1 cellular context compared by ENCODE assay signal in genomic region chr1:175195798-175196197, GRCh38.
TF ChIP-seq lines count a peak whose summit lies in the region.

No MANE protein-coding gene starts in this region.

TF ChIP-seq in GM23338, 12 proteins besides CTCF, POLR2A, EP300 and RAD21:
- TF ChIP-seq NANOG (IDR thresholded peaks at IDR 0.05; ENCODE audit: borderline replicate concordance) = no peak
- no peak for TF ChIP-seq ZNF114 (CRISPR knock-in tag; IDR thresholded peaks at IDR 0.05)
- TF ChIP-seq REST (IDR thresholded peaks at IDR 0.05; ENCODE audit: unreplicated experiment) = no peak
- no peak for TF ChIP-seq EZH2 (IDR thresholded peaks at IDR 0.05; ENCODE audit: low read depth, unreplicated experiment)
- no peak for TF ChIP-seq ZNF331 (CRISPR knock-in tag; IDR thresholded peaks at IDR 0.05; ENCODE audit: low read depth)
- TF ChIP-seq, protein P1, sequence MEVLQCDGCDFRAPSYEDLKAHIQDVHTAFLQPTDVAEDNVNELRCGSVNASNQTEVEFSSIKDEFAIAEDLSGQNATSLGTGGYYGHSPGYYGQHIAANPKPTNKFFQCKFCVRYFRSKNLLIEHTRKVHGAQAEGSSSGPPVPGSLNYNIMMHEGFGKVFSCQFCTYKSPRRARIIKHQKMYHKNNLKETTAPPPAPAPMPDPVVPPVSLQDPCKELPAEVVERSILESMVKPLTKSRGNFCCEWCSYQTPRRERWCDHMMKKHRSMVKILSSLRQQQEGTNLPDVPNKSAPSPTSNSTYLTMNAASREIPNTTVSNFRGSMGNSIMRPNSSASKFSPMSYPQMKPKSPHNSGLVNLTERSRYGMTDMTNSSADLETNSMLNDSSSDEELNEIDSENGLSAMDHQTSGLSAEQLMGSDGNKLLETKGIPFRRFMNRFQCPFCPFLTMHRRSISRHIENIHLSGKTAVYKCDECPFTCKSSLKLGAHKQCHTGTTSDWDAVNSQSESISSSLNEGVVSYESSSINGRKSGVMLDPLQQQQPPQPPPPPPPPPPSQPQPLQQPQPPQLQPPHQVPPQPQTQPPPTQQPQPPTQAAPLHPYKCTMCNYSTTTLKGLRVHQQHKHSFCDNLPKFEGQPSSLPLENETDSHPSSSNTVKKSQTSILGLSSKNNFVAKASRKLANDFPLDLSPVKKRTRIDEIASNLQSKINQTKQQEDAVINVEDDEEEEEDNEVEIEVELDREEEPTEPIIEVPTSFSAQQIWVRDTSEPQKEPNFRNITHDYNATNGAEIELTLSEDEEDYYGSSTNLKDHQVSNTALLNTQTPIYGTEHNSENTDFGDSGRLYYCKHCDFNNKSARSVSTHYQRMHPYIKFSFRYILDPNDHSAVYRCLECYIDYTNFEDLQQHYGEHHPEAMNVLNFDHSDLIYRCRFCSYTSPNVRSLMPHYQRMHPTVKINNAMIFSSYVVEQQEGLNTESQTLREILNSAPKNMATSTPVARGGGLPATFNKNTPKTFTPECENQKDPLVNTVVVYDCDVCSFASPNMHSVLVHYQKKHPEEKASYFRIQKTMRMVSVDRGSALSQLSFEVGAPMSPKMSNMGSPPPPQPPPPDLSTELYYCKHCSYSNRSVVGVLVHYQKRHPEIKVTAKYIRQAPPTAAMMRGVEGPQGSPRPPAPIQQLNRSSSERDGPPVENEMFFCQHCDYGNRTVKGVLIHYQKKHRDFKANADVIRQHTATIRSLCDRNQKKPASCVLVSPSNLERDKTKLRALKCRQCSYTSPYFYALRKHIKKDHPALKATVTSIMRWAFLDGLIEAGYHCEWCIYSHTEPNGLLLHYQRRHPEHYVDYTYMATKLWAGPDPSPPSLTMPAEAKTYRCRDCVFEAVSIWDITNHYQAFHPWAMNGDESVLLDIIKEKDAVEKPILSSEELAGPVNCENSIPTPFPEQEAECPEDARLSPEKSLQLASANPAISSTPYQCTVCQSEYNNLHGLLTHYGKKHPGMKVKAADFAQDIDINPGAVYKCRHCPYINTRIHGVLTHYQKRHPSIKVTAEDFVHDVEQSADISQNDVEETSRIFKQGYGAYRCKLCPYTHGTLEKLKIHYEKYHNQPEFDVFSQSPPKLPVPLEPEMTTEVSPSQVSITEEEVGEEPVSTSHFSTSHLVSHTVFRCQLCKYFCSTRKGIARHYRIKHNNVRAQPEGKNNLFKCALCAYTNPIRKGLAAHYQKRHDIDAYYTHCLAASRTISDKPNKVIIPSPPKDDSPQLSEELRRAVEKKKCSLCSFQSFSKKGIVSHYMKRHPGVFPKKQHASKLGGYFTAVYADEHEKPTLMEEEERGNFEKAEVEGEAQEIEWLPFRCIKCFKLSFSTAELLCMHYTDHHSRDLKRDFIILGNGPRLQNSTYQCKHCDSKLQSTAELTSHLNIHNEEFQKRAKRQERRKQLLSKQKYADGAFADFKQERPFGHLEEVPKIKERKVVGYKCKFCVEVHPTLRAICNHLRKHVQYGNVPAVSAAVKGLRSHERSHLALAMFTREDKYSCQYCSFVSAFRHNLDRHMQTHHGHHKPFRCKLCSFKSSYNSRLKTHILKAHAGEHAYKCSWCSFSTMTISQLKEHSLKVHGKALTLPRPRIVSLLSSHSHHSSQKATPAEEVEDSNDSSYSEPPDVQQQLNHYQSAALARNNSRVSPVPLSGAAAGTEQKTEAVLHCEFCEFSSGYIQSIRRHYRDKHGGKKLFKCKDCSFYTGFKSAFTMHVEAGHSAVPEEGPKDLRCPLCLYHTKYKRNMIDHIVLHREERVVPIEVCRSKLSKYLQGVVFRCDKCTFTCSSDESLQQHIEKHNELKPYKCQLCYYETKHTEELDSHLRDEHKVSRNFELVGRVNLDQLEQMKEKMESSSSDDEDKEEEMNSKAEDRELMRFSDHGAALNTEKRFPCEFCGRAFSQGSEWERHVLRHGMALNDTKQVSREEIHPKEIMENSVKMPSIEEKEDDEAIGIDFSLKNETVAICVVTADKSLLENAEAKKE (CRISPR knock-in tag; IDR thresholded peaks at IDR 0.05) = no peak
- no peak for TF ChIP-seq CREB1 (CRISPR knock-in tag; IDR thresholded peaks at IDR 0.05; ENCODE audit: low read depth)
- TF ChIP-seq POLR2AphosphoS5 (IDR thresholded peaks at IDR 0.05; ENCODE audit: low read depth) = no peak
- no peak for TF ChIP-seq STAT1 (IDR thresholded peaks at IDR 0.05; ENCODE audit: unreplicated experiment)
- no peak for TF ChIP-seq EZH2phosphoT487 (IDR thresholded peaks at IDR 0.05; ENCODE audit: unreplicated experiment)
- no peak for TF ChIP-seq JUNB (IDR thresholded peaks at IDR 0.05; ENCODE audit: unreplicated experiment)
- TF ChIP-seq, protein P2, sequence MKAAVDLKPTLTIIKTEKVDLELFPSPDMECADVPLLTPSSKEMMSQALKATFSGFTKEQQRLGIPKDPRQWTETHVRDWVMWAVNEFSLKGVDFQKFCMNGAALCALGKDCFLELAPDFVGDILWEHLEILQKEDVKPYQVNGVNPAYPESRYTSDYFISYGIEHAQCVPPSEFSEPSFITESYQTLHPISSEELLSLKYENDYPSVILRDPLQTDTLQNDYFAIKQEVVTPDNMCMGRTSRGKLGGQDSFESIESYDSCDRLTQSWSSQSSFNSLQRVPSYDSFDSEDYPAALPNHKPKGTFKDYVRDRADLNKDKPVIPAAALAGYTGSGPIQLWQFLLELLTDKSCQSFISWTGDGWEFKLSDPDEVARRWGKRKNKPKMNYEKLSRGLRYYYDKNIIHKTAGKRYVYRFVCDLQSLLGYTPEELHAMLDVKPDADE (IDR thresholded peaks at IDR 0.05) = no peak
